8 cellular contexts compared by ENCODE assay signal in the genomic region with DNA sequence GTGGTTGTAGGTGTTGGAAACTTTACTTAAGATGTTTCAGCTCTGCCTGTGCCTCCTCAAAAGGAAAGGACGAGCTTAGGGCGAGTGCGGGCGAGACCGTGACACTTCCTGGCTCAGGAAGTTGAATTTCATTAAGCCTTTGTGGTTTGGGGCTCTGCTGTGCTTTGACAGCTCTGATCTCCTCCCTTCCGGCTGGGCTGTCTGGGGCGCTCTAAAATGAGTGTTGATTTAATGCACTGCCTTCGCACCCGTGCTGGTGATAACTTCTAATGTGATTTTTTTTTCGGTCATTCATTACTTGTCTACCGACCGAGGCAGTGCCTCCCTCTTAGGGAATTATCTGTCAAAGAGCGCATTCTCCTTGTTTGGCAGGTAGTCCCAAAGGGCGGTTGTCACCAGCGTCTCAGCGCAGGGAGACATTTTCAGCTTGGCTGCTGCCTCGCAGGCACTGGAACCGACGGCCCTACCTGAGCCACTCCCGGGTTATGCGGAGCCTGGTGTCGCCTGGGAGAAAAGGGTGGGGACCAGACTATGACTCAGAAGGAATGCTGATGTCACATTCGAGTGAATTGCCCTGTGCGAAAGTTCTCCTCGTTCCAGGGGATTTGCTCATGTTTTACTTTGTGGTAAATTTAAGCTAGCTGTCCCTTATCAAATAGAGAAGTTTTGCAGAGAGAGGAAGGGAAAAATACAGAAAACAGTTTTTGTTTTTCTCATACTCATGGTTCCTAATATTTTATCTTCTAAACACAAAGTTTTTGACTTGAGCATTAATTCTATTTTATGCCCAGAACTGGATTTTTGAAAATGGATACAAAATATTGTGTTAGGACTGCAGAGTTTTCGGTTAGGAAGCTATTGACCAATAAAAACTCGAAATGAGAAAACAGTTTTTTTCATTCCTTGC. TPM values are rescaled to one million over a fixed set of nuclear protein-coding genes. Genes with fewer than 3 reads are reported as not detected.
DNase-seq lines count a peak whose midpoint lies in the region; ATAC-seq and TF ChIP-seq lines count a peak whose summit lies in the region.

No MANE protein-coding gene starts in this region.

- peak overlapping the region; percentile 87 to 94 (median 92) for H3K4me3 Mint-ChIP-seq in nephron

- H3K27ac Mint-ChIP-seq in nephron = peak overlapping the region; percentile 74 to 88 (median 75)

- H3K27me3 Mint-ChIP-seq in nephron (ENCODE audit: low read depth) = peaks cover 32% of the 10 kb centered on the region

- peaks cover 10 to 44% (median 21%) of the 10 kb centered on the region in 11 experiments for H3K9me3 ChIP-seq in BLaER1 treated with 17β-estradiol and CSF1 and Interleukin-3, amounts not matched to agents 10 nM and 100 nM (replicated peaks in 1 of 11)
- H3K9me3 ChIP-seq in OCI-LY7 (ENCODE audit: low read length) = no peaks in the 10 kb centered on the region
- H3K9me3 ChIP-seq in stomach smooth muscle (ENCODE audit: control insufficient read depth in 2 of 2, low read length in 2 of 2) = no peaks in the 10 kb centered on the region

- POLR2A ChIA-PET in OCI-LY7 (lab: Charles Lee) = no interaction called here

- ATAC-seq in HG03439 (IDR thresholded peaks at IDR 0.05; ENCODE audit: unreplicated experiment) = peak; percentile 69

- no peaks in the 10 kb centered on the region for H3K79me2 ChIP-seq in OCI-LY7 (ENCODE audit: insufficient read depth, low read depth, low read length)

- H3K36me3 Mint-ChIP-seq in nephron (ENCODE audit: low read depth) = no peaks in the 10 kb centered on the region

- peak overlapping the region; percentile 44 to 66 (median 52) for H3K4me3 ChIP-seq in BLaER1 treated with 17β-estradiol and CSF1 and Interleukin-3, amounts not matched to agents 10 nM and 100 nM
- H3K4me3 ChIP-seq in OCI-LY7 (ENCODE audit: low read depth, low read length, poor library complexity, severe bottlenecking) (peak overlapping the region; percentile 43), stomach smooth muscle (ENCODE audit: low read length in 2 of 2) (peak overlapping the region; percentile 83 to 84)

- H3K9ac ChIP-seq in BLaER1 treated with 17β-estradiol and CSF1 and Interleukin-3, amounts not matched to agents 10 nM and 100 nM = peak overlapping the region in 10 of 11 experiments; percentile 53 to 75 (median 66); a peak in 19 of 22 replicates
- H3K9ac ChIP-seq in stomach smooth muscle (ENCODE audit: low read length in 2 of 2) = peak overlapping the region; percentile 67 to 83

- no peak for TF ChIP-seq CTCF in OCI-LY7 (conservative IDR thresholded peaks at IDR 0.05; ENCODE audit: low read length)
- TF ChIP-seq CTCF in nephron (IDR thresholded peaks at IDR 0.05; ENCODE audit: unreplicated experiment in 3 of 3) = no peak

- H3K4me1 ChIP-seq in BLaER1 treated with 17β-estradiol and CSF1 and Interleukin-3, amounts not matched to agents 10 nM and 100 nM = peaks cover 39 to 63% (median 57%) of the 10 kb centered on the region in 10 experiments
- H3K4me1 ChIP-seq in OCI-LY7 (ENCODE audit: insufficient read depth, low read length, poor library complexity, severe bottlenecking) (peaks cover 7% of the 10 kb centered on the region), stomach smooth muscle (ENCODE audit: control insufficient read depth, insufficient read depth, low read length) (no peaks in the 10 kb centered on the region)

- H3K27me3 ChIP-seq in BLaER1 treated with 17β-estradiol and CSF1 and Interleukin-3, amounts not matched to agents 10 nM and 100 nM = no peaks in the 10 kb centered on the region
- H3K27me3 ChIP-seq in stomach smooth muscle (ENCODE audit: control insufficient read depth in 1 of 2, insufficient read depth in 2 of 2, low read length in 2 of 2) = peaks cover 0 to 25% of the 10 kb centered on the region in 2 donors

- H4K20me1 ChIP-seq in BLaER1 treated with 17β-estradiol and CSF1 and Interleukin-3, amounts not matched to agents 10 nM and 100 nM = no peaks in the 10 kb centered on the region
- no peaks in the 10 kb centered on the region; the same call in 1 of the 2 replicates for H4K20me1 ChIP-seq in OCI-LY7 (ENCODE audit: insufficient read depth, low read length)

- peaks cover 23% of the 10 kb centered on the region for H3K4me1 Mint-ChIP-seq in nephron

- 0 out of 2 replicates have a peak overlapping the region, but pooled peaks have one; percentile 18 for H2AFZ ChIP-seq in OCI-LY7 (ENCODE audit: low read length)

- peak overlapping the region; percentile 71 to 93 (median 82) for H3K4me2 ChIP-seq in BLaER1 treated with 17β-estradiol and CSF1 and Interleukin-3, amounts not matched to agents 10 nM and 100 nM
- H3K4me2 ChIP-seq in OCI-LY7 (ENCODE audit: low read length) = peak overlapping the region; percentile 77

- DNase-seq in GM19240 (ENCODE audit: insufficient read length, low spot score) = peak; percentile 16
- peak; percentile 35 for DNase-seq in OCI-LY7 (ENCODE audit: low spot score)
- DNase-seq in activated T-cell treated with anti-CD3 and anti-CD28 coated beads for 4 hours = peak; percentile 59
- peak; percentile 76 for DNase-seq in fibroblast of gingiva (ENCODE audit: low read depth)

- CTCF ChIA-PET in OCI-LY7 (lab: Charles Lee; ENCODE audit: unreplicated experiment) = no interaction called here

- H3K27ac ChIP-seq in BLaER1 treated with 17β-estradiol and CSF1 and Interleukin-3, amounts not matched to agents 10 nM and 100 nM = peak overlapping the region; percentile 5 to 87 (median 78); a peak in 21 of 22 replicates
- H3K27ac ChIP-seq in OCI-LY7 (ENCODE audit: low read depth, low read length, poor library complexity, severe bottlenecking) (no peak overlapping the region), stomach smooth muscle (ENCODE audit: low read length) (peak overlapping the region; percentile 85)

- no peaks in the 10 kb centered on the region for H3K9me2 ChIP-seq in OCI-LY7 (ENCODE audit: insufficient read depth, low read length)

- intact Hi-C loops in OCI-LY7 (cut with micrococcal nuclease; ENCODE audit: unreplicated experiment) = no loop called here

- BruUV-seq in OCI-LY7 (replicated peaks; lab: Mats Ljungman, UMichigan) = no TSS peak

- H3K9me3 Mint-ChIP-seq in nephron = no peaks in the 10 kb centered on the region

- no peaks in the 10 kb centered on the region; a peak in 1 of 22 replicates for H3K36me3 ChIP-seq in BLaER1 treated with 17β-estradiol and CSF1 and Interleukin-3, amounts not matched to agents 10 nM and 100 nM
- H3K36me3 ChIP-seq in OCI-LY7 (ENCODE audit: insufficient read depth, low read length) (no peaks in the 10 kb centered on the region), stomach smooth muscle (ENCODE audit: control insufficient read depth in 2 of 2, insufficient read depth in 2 of 2, low read length in 2 of 2) (no peaks in the 10 kb centered on the region)

RNA-seq across cellular contexts. Expression of gene TES, which starts 0.9 kb away (rescaled TPM):
- total RNA-seq in OCI-LY7 (2014; rRNA removed; shearing (Covaris generic)) = not detected in 2 replicates
- total RNA-seq in OCI-LY7 (2022) = not detected in 2 replicates

Comparison
In these comparisons a context has a peak if more than half of its experiments do, and no peak if none do; other contexts are left out.
1. DNase-seq: peak in every context shown above with its lines; median percentile 76 in fibroblast of gingiva; 59 in activated T-cell treated with anti-CD3 and anti-CD28 coated beads for 4 hours; 35 in OCI-LY7; 16 in GM19240.